Comparison of ENCODE assay signal across 8 cellular contexts in the genomic region with DNA sequence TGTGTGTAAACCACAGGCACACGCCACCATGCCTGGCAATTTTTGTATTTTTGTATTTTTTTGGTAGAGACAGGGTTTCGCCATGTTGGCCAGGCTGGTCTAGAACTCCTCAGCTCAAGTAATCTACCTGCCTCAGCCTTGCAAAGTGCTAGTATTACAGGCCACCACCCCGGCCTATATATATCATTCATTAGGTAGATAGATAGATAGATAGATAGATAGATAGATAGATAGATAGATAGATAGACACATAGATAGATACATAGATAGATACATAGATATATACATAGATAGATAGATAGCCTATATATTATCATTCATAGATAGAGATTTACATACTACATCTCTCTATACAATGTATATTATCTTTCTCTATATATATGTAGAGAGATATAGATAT.
"Had no signal": no experiment of that assay in that cellular context is flagged by ENCODE, and none has a peak within 500 bp of the region (broad histone marks: within the 10 kb centered on the region; RNA-seq: fewer than 3 reads in every experiment).

No MANE protein-coding gene starts in this region.

- FAIRE-seq: G401.6, GM12878, GM12891, GM12892, GM18507, GM19239 had no signal

- H3K4me3 ChIP-seq: GM12878 had no signal

- ATAC-seq: GM12878 had no signal

- DNase-seq: GDM1, GF-D8 had no signal
